Comparison of ENCODE assay signal across 12 cellular contexts in genomic region chr10:121310151-121310711, GRCh38.
DNase-seq lines count a peak whose midpoint lies in the region; ATAC-seq and TF ChIP-seq lines count a peak whose summit lies in the region.
"Had no signal": no experiment of that assay in that cellular context is flagged by ENCODE, and none has a peak within 500 bp of the region (broad histone marks: within the 10 kb centered on the region; RNA-seq: fewer than 3 reads in every experiment).

No MANE protein-coding gene starts in this region.

- H3K4me3 Mint-ChIP-seq in activated T-helper 1 cell treated with anti-CD3 and anti-CD28 coated beads, Interleukin-12 subunit alpha, Interleukin-12 subunit beta, Interleukin-2, Interleukin-4 antibody, amounts not matched to agents 30 ng/mL and 10 ng/mL and 1 ng/mL, durations not matched to agents 14 hours and 24 hours and 36 hours = no peak overlapping the region
- H3K4me3 Mint-ChIP-seq: activated CD4-positive, alpha-beta memory T cell treated with anti-CD3 and anti-CD28 coated beads for 36 hours; activated naive CD4-positive, alpha-beta T cell treated with anti-CD3 and anti-CD28 coated beads, Interleukin-2, amount 10 ng/mL, durations not matched to agents 7 days and 5 days; stimulated activated effector memory CD8-positive, alpha-beta T cell treated with anti-CD3 and anti-CD28 coated beads, Interleukin-12 subunit alpha, Interleukin-12 subunit beta, amount 100 ng/mL, for 72 hours; T-cell had no signal

- H3K27ac Mint-ChIP-seq in activated T-helper 1 cell treated with anti-CD3 and anti-CD28 coated beads, Interleukin-12 subunit alpha, Interleukin-12 subunit beta, Interleukin-2, Interleukin-4 antibody, amounts not matched to agents 30 ng/mL and 10 ng/mL and 1 ng/mL, durations not matched to agents 14 hours and 24 hours and 36 hours = no peak overlapping the region
- H3K27ac Mint-ChIP-seq: activated CD4-positive, alpha-beta memory T cell treated with anti-CD3 and anti-CD28 coated beads for 36 hours; activated naive CD4-positive, alpha-beta T cell treated with anti-CD3 and anti-CD28 coated beads, Interleukin-2, amount 10 ng/mL, durations not matched to agents 7 days and 5 days; stimulated activated effector memory CD8-positive, alpha-beta T cell treated with anti-CD3 and anti-CD28 coated beads, Interleukin-12 subunit alpha, Interleukin-12 subunit beta, amount 100 ng/mL, for 72 hours; T-cell had no signal

- DNase-seq in Caki2 (ENCODE audit: low read depth) (peak; percentile 61), LHCN-M2 (ENCODE audit: low read depth) (peak; percentile 1), WERI-Rb-1 (peak; percentile 38), left kidney (ENCODE audit: low read depth, low spot score) (peak; percentile 91), mucosa of gallbladder (ENCODE audit: low spot score) (no peak), transverse colon (no peak)
- DNase-seq in activated T-helper 1 cell treated with anti-CD3 and anti-CD28 coated beads, Interleukin-12 subunit alpha, Interleukin-12 subunit beta, Interleukin-2, Interleukin-4 antibody, amounts not matched to agents 30 ng/mL and 10 ng/mL and 1 ng/mL, durations not matched to agents 14 hours and 24 hours and 36 hours (ENCODE audit: low spot score) = no peak
- DNase-seq: activated CD4-positive, alpha-beta memory T cell treated with anti-CD3 and anti-CD28 coated beads for 36 hours; activated naive CD4-positive, alpha-beta T cell treated with anti-CD3 and anti-CD28 coated beads, Interleukin-2, amount 10 ng/mL, durations not matched to agents 7 days and 5 days; T-cell had no signal

- no peaks in the 10 kb centered on the region for H3K4me1 Mint-ChIP-seq in activated T-helper 1 cell treated with anti-CD3 and anti-CD28 coated beads, Interleukin-12 subunit alpha, Interleukin-12 subunit beta, Interleukin-2, Interleukin-4 antibody, amounts not matched to agents 30 ng/mL and 10 ng/mL and 1 ng/mL, durations not matched to agents 14 hours and 24 hours and 36 hours (ENCODE audit: low read depth)
- H3K4me1 Mint-ChIP-seq: activated naive CD4-positive, alpha-beta T cell treated with anti-CD3 and anti-CD28 coated beads, Interleukin-2, amount 10 ng/mL, durations not matched to agents 7 days and 5 days; stimulated activated effector memory CD8-positive, alpha-beta T cell treated with anti-CD3 and anti-CD28 coated beads, Interleukin-12 subunit alpha, Interleukin-12 subunit beta, amount 100 ng/mL, for 72 hours; T-cell had no signal

- H3K4me3 ChIP-seq in WERI-Rb-1 (ENCODE audit: low read depth, low read length) (no peak overlapping the region), transverse colon (no peak overlapping the region)

- H3K9me3 ChIP-seq in WERI-Rb-1 (ENCODE audit: severe bottlenecking) (no peaks in the 10 kb centered on the region), transverse colon (no peaks in the 10 kb centered on the region)

- no peaks in the 10 kb centered on the region for H3K9me3 Mint-ChIP-seq in activated T-helper 1 cell treated with anti-CD3 and anti-CD28 coated beads, Interleukin-12 subunit alpha, Interleukin-12 subunit beta, Interleukin-2, Interleukin-4 antibody, amounts not matched to agents 30 ng/mL and 10 ng/mL and 1 ng/mL, durations not matched to agents 14 hours and 24 hours and 36 hours
- H3K9me3 Mint-ChIP-seq: stimulated activated effector memory CD8-positive, alpha-beta T cell treated with anti-CD3 and anti-CD28 coated beads, Interleukin-12 subunit alpha, Interleukin-12 subunit beta, amount 100 ng/mL, for 72 hours had no signal

- no peak for TF ChIP-seq EP300 in transverse colon (IDR thresholded peaks at IDR 0.05; ENCODE audit: low read depth)

- in situ Hi-C loops in Caki2 (cut with HindIII; ENCODE audit: low pct_unique_long_range_greater_than_20kb, low sequenced_read_pairs) (no loop called here), transverse colon (cut with MboI; ENCODE audit: low pct_ligation_motif_present in 1 of 4, low pct_unique_long_range_greater_than_20kb in 1 of 4, low sequenced_read_pairs in 3 of 4) (no loop called here)

- H3K36me3 ChIP-seq in WERI-Rb-1 (no peaks in the 10 kb centered on the region), transverse colon (no peaks in the 10 kb centered on the region)

- ATAC-seq in GM21447 (IDR thresholded peaks at IDR 0.05; ENCODE audit: unreplicated experiment) = no peak
- ATAC-seq: stimulated activated effector memory CD8-positive, alpha-beta T cell treated with anti-CD3 and anti-CD28 coated beads, Interleukin-12 subunit alpha, Interleukin-12 subunit beta, amount 100 ng/mL, for 72 hours; T-cell had no signal

- H3K27me3 Mint-ChIP-seq in activated T-helper 1 cell treated with anti-CD3 and anti-CD28 coated beads, Interleukin-12 subunit alpha, Interleukin-12 subunit beta, Interleukin-2, Interleukin-4 antibody, amounts not matched to agents 30 ng/mL and 10 ng/mL and 1 ng/mL, durations not matched to agents 14 hours and 24 hours and 36 hours (ENCODE audit: insufficient read depth) = no peaks in the 10 kb centered on the region
- H3K27me3 Mint-ChIP-seq: activated CD4-positive, alpha-beta memory T cell treated with anti-CD3 and anti-CD28 coated beads for 36 hours; activated naive CD4-positive, alpha-beta T cell treated with anti-CD3 and anti-CD28 coated beads, Interleukin-2, amount 10 ng/mL, durations not matched to agents 7 days and 5 days; T-cell had no signal

- no peaks in the 10 kb centered on the region for H3K36me3 Mint-ChIP-seq in activated T-helper 1 cell treated with anti-CD3 and anti-CD28 coated beads, Interleukin-12 subunit alpha, Interleukin-12 subunit beta, Interleukin-2, Interleukin-4 antibody, amounts not matched to agents 30 ng/mL and 10 ng/mL and 1 ng/mL, durations not matched to agents 14 hours and 24 hours and 36 hours (ENCODE audit: low read depth)
- H3K36me3 Mint-ChIP-seq: activated CD4-positive, alpha-beta memory T cell treated with anti-CD3 and anti-CD28 coated beads for 36 hours; activated naive CD4-positive, alpha-beta T cell treated with anti-CD3 and anti-CD28 coated beads, Interleukin-2, amount 10 ng/mL, durations not matched to agents 7 days and 5 days; stimulated activated effector memory CD8-positive, alpha-beta T cell treated with anti-CD3 and anti-CD28 coated beads, Interleukin-12 subunit alpha, Interleukin-12 subunit beta, amount 100 ng/mL, for 72 hours; T-cell had no signal

- WGBS in transverse colon (ENCODE audit: low coverage in 1 of 2), 2 donors = 24 to 34% methylated on average over 5 to 9 of the region's 9 CpGs

- H3K27me3 ChIP-seq in WERI-Rb-1 (ENCODE audit: insufficient read depth, low read depth, severe bottlenecking) (no peaks in the 10 kb centered on the region), transverse colon (no peaks in the 10 kb centered on the region)

- intact Hi-C loops in transverse colon (cut with DNase I; ENCODE audit: low total_unique reads) = no loop called here
- intact Hi-C loops in activated T-helper 1 cell treated with anti-CD3 and anti-CD28 coated beads, Interleukin-12 subunit alpha, Interleukin-12 subunit beta, Interleukin-2, Interleukin-4 antibody, amounts not matched to agents 30 ng/mL and 10 ng/mL and 1 ng/mL, durations not matched to agents 14 hours and 24 hours and 36 hours (cut with micrococcal nuclease) = no loop called here

- H3K27ac ChIP-seq in WERI-Rb-1 = no peak overlapping the region; the same call in 1 of the 2 replicates
- peak overlapping the region in 2 of 4 donors; percentile 6 to 37 for H3K27ac ChIP-seq in transverse colon

- H3K4me1 ChIP-seq in transverse colon = peaks cover 0 to 9% (median 1%) of the 10 kb centered on the region in 4 donors

- no peak for TF ChIP-seq POLR2A in transverse colon (IDR thresholded peaks at IDR 0.05)

- TF ChIP-seq CTCF in WERI-Rb-1 (IDR thresholded peaks at IDR 0.05; ENCODE audit: low read depth, low read length) (no peak), transverse colon (IDR thresholded peaks at IDR 0.05) (no peak)

Comparison
In these comparisons a context has a peak if more than half of its experiments do, and no peak if none do; other contexts are left out.
1. DNase-seq: peak in Caki2 (single experiment), LHCN-M2 (single experiment), WERI-Rb-1 (single experiment) and left kidney (single experiment); none in mucosa of gallbladder (single experiment), transverse colon (single experiment) and activated T-helper 1 cell treated with anti-CD3 and anti-CD28 coated beads, Interleukin-12 subunit alpha, Interleukin-12 subunit beta, Interleukin-2, Interleukin-4 antibody, amounts not matched to agents 30 ng/mL and 10 ng/mL and 1 ng/mL, durations not matched to agents 14 hours and 24 hours and 36 hours (single experiment).